Comparison of ENCODE assay signal across 16 cellular contexts in genomic region chr5:61675015-61675692, GRCh38.
DNase-seq lines count a peak whose midpoint lies in the region; ATAC-seq, FAIRE-seq and TF ChIP-seq lines count a peak whose summit lies in the region.
"Had no signal": no experiment of that assay in that cellular context is flagged by ENCODE, and none has a peak within 500 bp of the region (broad histone marks: within the 10 kb centered on the region; RNA-seq: fewer than 3 reads in every experiment).

No MANE protein-coding gene starts in this region.

- H3K4me3 ChIP-seq in A549 (no peak overlapping the region), choroid plexus epithelial cell (ENCODE audit: low read depth, low read length) (no peak overlapping the region), right lobe of liver (no peak overlapping the region)
- H3K4me3 ChIP-seq: gastrocnemius medialis had no signal

- no peak for FAIRE-seq in A549 (lab: Jason Lieb, UNC)
- FAIRE-seq: bronchial epithelial cell had no signal

- TF ChIP-seq EP300 in A549 (IDR thresholded peaks at IDR 0.05) = no peak

- ATAC-seq in A549 (peak; percentile 42 to 48; a peak in 5 of 6 replicates), right lobe of liver (peak; percentile 24 to 54 (median 36)), HG03139 (IDR thresholded peaks at IDR 0.05; ENCODE audit: unreplicated experiment) (no peak), GM21423 (IDR thresholded peaks at IDR 0.05; ENCODE audit: unreplicated experiment) (no peak), omental fat pad (ENCODE audit: low FRiP score) (no peak)
- ATAC-seq: gastrocnemius medialis, T-cell had no signal

- 85% methylated on average over 4 of the region's 5 CpGs for WGBS in A549 (ENCODE audit: missing lambda C conversion rate)
- 30% methylated on average over 2 of the region's 5 CpGs for WGBS in right lobe of liver (ENCODE audit: insufficient coverage, low coverage, low lambda C conversion rate, missing lambda C conversion rate)

- no peaks in the 10 kb centered on the region for H3K27me3 ChIP-seq in right lobe of liver
- H3K27me3 ChIP-seq: gastrocnemius medialis had no signal

- no peaks in the 10 kb centered on the region for H3K36me3 ChIP-seq in right lobe of liver
- H3K36me3 ChIP-seq: gastrocnemius medialis had no signal

- no peak for TF ChIP-seq POLR2A in A549 (IDR thresholded peaks at IDR 0.05; ENCODE audit: low read length)
- TF ChIP-seq POLR2A in right lobe of liver (IDR thresholded peaks at IDR 0.05) = no peak

- TF ChIP-seq RAD21 in A549 (conservative IDR thresholded peaks at IDR 0.05 in 1 of 2, IDR thresholded peaks at IDR 0.05 in 1 of 2) = no peak

- peak in 1 of 2 experiments; percentile 9 for DNase-seq in A549 (ENCODE audit: low read depth in 1 of 2, low spot score in 1 of 2)
- peak; percentile 29 for DNase-seq in HT1080 (ENCODE audit: low read depth)
- DNase-seq in choroid plexus epithelial cell (ENCODE audit: low read depth) = no peak
- no peak for DNase-seq in right lobe of liver
- no peak for DNase-seq in NCI-H2196 treated with DMSO at 0.1 percent for 48 hours (lab: John Stamatoyannopoulos, UW; ENCODE audit: unreplicated experiment)
- no peak for DNase-seq in omental fat pad (ENCODE audit: low spot score)
- DNase-seq: AML-193; gastrocnemius medialis; IMR-90; NCI-H2171; stimulated activated CD4-positive, alpha-beta T cell treated with anti-CD3 and anti-CD28 coated beads, Interleukin-12 subunit alpha, Interleukin-12 subunit beta, amount 100 ng/mL, for 4 hours; stimulated activated naive CD4-positive, alpha-beta T cell; T-cell had no signal

- CTCF ChIA-PET in A549 (lab: Yijun Ruan, JAX) = no interaction called here

- H3K4me2 ChIP-seq in A549 = no peak overlapping the region

- intact Hi-C loops in right lobe of liver (cut with DNase I) = no loop called here

- H3K9me3 ChIP-seq in A549 (no peaks in the 10 kb centered on the region), right lobe of liver (no peaks in the 10 kb centered on the region)
- H3K9me3 ChIP-seq: gastrocnemius medialis had no signal

- H3K4me1 ChIP-seq in A549 = no peaks in the 10 kb centered on the region
- no peaks in the 10 kb centered on the region for H3K4me1 ChIP-seq in right lobe of liver

- TF ChIP-seq CTCF in A549 (IDR thresholded peaks at IDR 0.05) (no peak), choroid plexus epithelial cell (conservative IDR thresholded peaks at IDR 0.05; ENCODE audit: low read depth, low read length) (peak; percentile 9), right lobe of liver (IDR thresholded peaks at IDR 0.05) (no peak), omental fat pad (IDR thresholded peaks at IDR 0.05) (no peak)

- H3K27ac ChIP-seq in A549 (no peak overlapping the region), right lobe of liver (no peak overlapping the region)
- H3K27ac ChIP-seq: gastrocnemius medialis had no signal

- POLR2A ChIA-PET in A549 (lab: Yijun Ruan, JAX) = no interaction called here

TF ChIP-seq in A549, 52 proteins besides CTCF, POLR2A, EP300 and RAD21:
- TF ChIP-seq FOSB (CRISPR knock-in tag; IDR thresholded peaks at IDR 0.05) (no peak), NFE2L2 (conservative IDR thresholded peaks at IDR 0.05; ENCODE audit: low read length) (no peak), NR3C1 (IDR thresholded peaks at IDR 0.05) (no peak), ZNF302 (CRISPR knock-in tag; IDR thresholded peaks at IDR 0.05) (no peak), SMC3 (IDR thresholded peaks at IDR 0.05) (no peak), KDM5A (IDR thresholded peaks at IDR 0.05) (no peak), MAFK (IDR thresholded peaks at IDR 0.05; ENCODE audit: partially characterized antibody) (no peak), HOXB13 (CRISPR knock-in tag; IDR thresholded peaks at IDR 0.05; ENCODE audit: low read depth) (no peak), MYC (IDR thresholded peaks at IDR 0.05; ENCODE audit: borderline replicate concordance, low read length) (no peak), CEBPB (IDR thresholded peaks at IDR 0.05) (no peak), REST (IDR thresholded peaks at IDR 0.05) (no peak), E2F6 (IDR thresholded peaks at IDR 0.05; ENCODE audit: borderline replicate concordance, low read depth) (no peak), HES2 (IDR thresholded peaks at IDR 0.05) (no peak), FOSL2 (IDR thresholded peaks at IDR 0.05) (no peak), FOSL2 (CRISPR knock-in tag; IDR thresholded peaks at IDR 0.05) (no peak), POLR2AphosphoS2 (conservative IDR thresholded peaks at IDR 0.05; ENCODE audit: low read length) (no peak), HEYL (CRISPR knock-in tag; IDR thresholded peaks at IDR 0.05) (no peak), RARB (CRISPR knock-in tag; IDR thresholded peaks at IDR 0.05) (no peak), MAZ (IDR thresholded peaks at IDR 0.05; ENCODE audit: borderline replicate concordance, low read depth, low read length) (no peak)
- TF ChIP-seq, protein P1, sequence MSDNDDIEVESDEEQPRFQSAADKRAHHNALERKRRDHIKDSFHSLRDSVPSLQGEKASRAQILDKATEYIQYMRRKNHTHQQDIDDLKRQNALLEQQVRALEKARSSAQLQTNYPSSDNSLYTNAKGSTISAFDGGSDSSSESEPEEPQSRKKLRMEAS (IDR thresholded peaks at IDR 0.05) = no peak

Comparison
In these comparisons a context has a peak if more than half of its experiments do, and no peak if none do; other contexts are left out.
1. ATAC-seq: peak in A549 (2 of 2) and right lobe of liver (4 of 4); none in HG03139 (single experiment), GM21423 (single experiment) and omental fat pad (single experiment).